29 cellular contexts compared by ENCODE assay signal in genomic region chr17:28166478-28166877, GRCh38.
A peak's percentile ranks its signal among the peaks of the same experiment; 100 is the strongest.
DNase-seq lines count a peak whose midpoint lies in the region; ATAC-seq, FAIRE-seq and TF ChIP-seq lines count a peak whose summit lies in the region.
"Had no signal": no experiment of that assay in that cellular context is flagged by ENCODE, and none has a peak within 500 bp of the region (broad histone marks: within the 10 kb centered on the region; RNA-seq: fewer than 3 reads in every experiment).

No MANE protein-coding gene starts in this region.

- H3K4me1 ChIP-seq in heart right ventricle, result peaks cover 0 to 11% (median 0%) of the 10 kb centered on the region in 9 donors

- no peaks in the 10 kb centered on the region for H3K27me3 Mint-ChIP-seq in HFFc6 (ENCODE audit: insufficient read depth)
- H3K27me3 Mint-ChIP-seq: B cell; CD4-positive, alpha-beta T cell had no signal

- H3K9me3 ChIP-seq in heart right ventricle, result no peaks in the 10 kb centered on the region
- H3K9me3 ChIP-seq: BLaER1 treated with 17β-estradiol and CSF1 and Interleukin-3, amounts not matched to agents 10 nM and 100 nM; Caco-2 had no signal

- H3K36me3 ChIP-seq in heart right ventricle, result peaks cover 0 to 70% (median 13%) of the 10 kb centered on the region in 9 donors

- FAIRE-seq in A204.1 (lab: Jason Lieb, UNC), result peak; percentile 44
- FAIRE-seq: GM12878, GM12892, GM18507, GM19239 had no signal

- H3K9me3 Mint-ChIP-seq in HFFc6, result no peaks in the 10 kb centered on the region
- H3K9me3 Mint-ChIP-seq: CD4-positive, alpha-beta T cell; CD8-positive, alpha-beta T cell had no signal

- H3K4me3 ChIP-seq in heart right ventricle, result no peak overlapping the region
- H3K4me3 ChIP-seq: BLaER1 treated with 17β-estradiol and CSF1 and Interleukin-3, amounts not matched to agents 10 nM and 100 nM; GM12878 had no signal

- no peaks in the 10 kb centered on the region for H3K27me3 ChIP-seq in heart right ventricle
- H3K27me3 ChIP-seq: BLaER1 treated with 17β-estradiol and CSF1 and Interleukin-3, amounts not matched to agents 10 nM and 100 nM had no signal

- intact Hi-C loops in heart right ventricle (cut with DNase I), result no loop called here

- 74 to 75% methylated on average over 2 of the region's 2 CpGs for WGBS in heart right ventricle, 2 donors

- no peak for ATAC-seq in GM19467 (IDR thresholded peaks at IDR 0.05; ENCODE audit: unreplicated experiment)
- ATAC-seq in heart right ventricle, result no peak
- ATAC-seq: CD8-positive, alpha-beta T cell; GM12878 had no signal

- H3K27ac ChIP-seq in heart right ventricle, result no peak overlapping the region
- H3K27ac ChIP-seq: 22Rv1; BLaER1 treated with 17β-estradiol and CSF1 and Interleukin-3, amounts not matched to agents 10 nM and 100 nM; C4-2B had no signal

- no peak overlapping the region for H3K4me3 Mint-ChIP-seq in HFFc6
- H3K4me3 Mint-ChIP-seq: B cell; CD4-positive, alpha-beta T cell; CD8-positive, alpha-beta T cell had no signal

- peaks cover 47% of the 10 kb centered on the region for H3K4me1 Mint-ChIP-seq in HFFc6 (ENCODE audit: low read depth)
- H3K4me1 Mint-ChIP-seq: B cell had no signal

- peaks cover 42% of the 10 kb centered on the region for H3K36me3 Mint-ChIP-seq in HFFc6 (ENCODE audit: low read depth)

- H3K27ac Mint-ChIP-seq in HFFc6, result peak overlapping the region; percentile 49
- H3K27ac Mint-ChIP-seq: B cell; CD4-positive, alpha-beta T cell; CD8-positive, alpha-beta T cell had no signal

- TF ChIP-seq CTCF in HFFc6 (IDR thresholded peaks at IDR 0.05), result no peak
- no peak for TF ChIP-seq CTCF in heart right ventricle (IDR thresholded peaks at IDR 0.05)

- DNase-seq in HFFc6 (no peak), amniotic epithelial cell (ENCODE audit: low read depth) (peak; percentile 47), iris pigment epithelial cell (ENCODE audit: low read depth) (peak; percentile 49), AG08396 (ENCODE audit: low spot score) (no peak), NCI-H1105 treated with DMSO at 0.1 percent for 48 hours (lab: John Stamatoyannopoulos, UW) (no peak), heart right ventricle (no peak)
- DNase-seq: ACHN; AML-193; Caco-2; Calu3; CD4-positive, alpha-beta T cell; CD8-positive, alpha-beta T cell; DMS 273 treated with DMSO at 0.1 percent for 48 hours; DMS153; DMS53; DMS79; DND-41; EL; GDM1 had no signal

Comparison
In these comparisons a context has a peak if more than half of its experiments do, and no peak if none do; other contexts are left out.
1. DNase-seq: peak in amniotic epithelial cell (single experiment) and iris pigment epithelial cell (single experiment); none in HFFc6 (single experiment), AG08396 (single experiment), NCI-H1105 treated with DMSO at 0.1 percent for 48 hours (single experiment) and heart right ventricle (0 of 2).